8 cellular contexts compared by ENCODE assay signal in genomic region chr12:6469609-6470374, GRCh38. TPM values are rescaled to one million over a fixed set of nuclear protein-coding genes. Genes with fewer than 3 reads are reported as not detected.
A peak's percentile ranks its signal among the peaks of the same experiment; 100 is the strongest.
DNase-seq lines count a peak whose midpoint lies in the region; ATAC-seq and TF ChIP-seq lines count a peak whose summit lies in the region.

No MANE protein-coding gene starts in this region.

- H3K27ac Mint-ChIP-seq in CD14-positive monocyte, result peak overlapping the region; percentile 60 to 98 (median 95)
- peak overlapping the region; percentile 95 to 97 for H3K27ac Mint-ChIP-seq in natural killer cell

- H3K4me3 Mint-ChIP-seq in CD14-positive monocyte, result peak overlapping the region; percentile 84 to 90
- peak overlapping the region; percentile 93 for H3K4me3 Mint-ChIP-seq in natural killer cell

- no peak for DNase-seq in CD14-positive monocyte (ENCODE audit: low spot score)
- DNase-seq in choroid plexus epithelial cell (ENCODE audit: low read depth), result no peak
- DNase-seq in natural killer cell, result no peak
- no peak for DNase-seq in AG08396 (ENCODE audit: low spot score)
- no peak for DNase-seq in SHP77 treated with DMSO at 0.1 percent for 48 hours (lab: John Stamatoyannopoulos, UW)
- DNase-seq in GOT3 (lab: John Stamatoyannopoulos, UW), result no peak
- DNase-seq in NCI-H1694 (lab: John Stamatoyannopoulos, UW), result no peak

- peaks cover 28 to 31% of the 10 kb centered on the region in 2 donors for H3K36me3 Mint-ChIP-seq in CD14-positive monocyte
- peaks cover 7% of the 10 kb centered on the region for H3K36me3 Mint-ChIP-seq in natural killer cell

- intact Hi-C loops in CD14-positive monocyte (cut with micrococcal nuclease) (loop anchor here (1.0 to 5.0 kb wide), 6 partner anchors 7 to 147 kb away; partner anchors contain the start of genes GAPDH (in 1 of the 2) and MRPL51 (in 1 of the 2)), natural killer cell (cut with micrococcal nuclease) (loop anchor here (1.0 to 2.0 kb wide), 3 partner anchors 17 to 65 kb away; partner anchors contain the start of genes GAPDH, NCAPD2 and TAPBPL)

- no peaks in the 10 kb centered on the region for H3K9me3 Mint-ChIP-seq in CD14-positive monocyte
- no peaks in the 10 kb centered on the region for H3K9me3 Mint-ChIP-seq in natural killer cell

- peak overlapping the region; percentile 71 for H3K27ac ChIP-seq in KOPT-K1 (ENCODE audit: low read depth, low read length, poor library complexity, severe bottlenecking)

- no peak for ATAC-seq in natural killer cell

- peak overlapping the region; percentile 87 for H3K4me3 ChIP-seq in choroid plexus epithelial cell (ENCODE audit: low read depth, low read length)

- H3K27me3 Mint-ChIP-seq in CD14-positive monocyte (ENCODE audit: low read depth in 3 of 3) (peaks cover under 1 to 2% (median 1%) of the 10 kb centered on the region in 3 donors), natural killer cell (ENCODE audit: low read depth in 2 of 2) (no peaks in the 10 kb centered on the region)

- H3K4me1 Mint-ChIP-seq in CD14-positive monocyte (peaks cover 44% of the 10 kb centered on the region), natural killer cell (peaks cover 43 to 56% of the 10 kb centered on the region in 2 donors)

- TF ChIP-seq CTCF in CD14-positive monocyte (IDR thresholded peaks at IDR 0.05), result no peak
- no peak for TF ChIP-seq CTCF in choroid plexus epithelial cell (conservative IDR thresholded peaks at IDR 0.05; ENCODE audit: low read depth, low read length)
- TF ChIP-seq CTCF in natural killer cell (IDR thresholded peaks at IDR 0.05), result no peak

- H3K9me3 ChIP-seq in KOPT-K1 (ENCODE audit: insufficient read depth, low read length, poor library complexity, severe bottlenecking), result no peaks in the 10 kb centered on the region

- H3K36me3 ChIP-seq in KOPT-K1 (ENCODE audit: insufficient read depth, low read length), result peaks cover 38% of the 10 kb centered on the region

RNA-seq across cellular contexts. Expression of gene VAMP1, which starts 0.7 kb away (rescaled TPM):
- under 1 TPM; 0.84 to 0.85 TPM for polyA plus RNA-seq in CD14-positive monocyte
- 10 to 100 TPM; 81.0 to 84.3 (median 83.8) TPM for total RNA-seq in natural killer cell

RNA-seq across cellular contexts. Expression of gene TAPBPL, which starts 17.9 kb away (rescaled TPM):
- polyA plus RNA-seq in CD14-positive monocyte, result 100 to 1,000 TPM in 1 of 2 donors, 10 to 100 TPM in 1; 91.8 to 145 TPM
- 10 to 100 TPM; 43.0 to 51.4 (median 46.9) TPM for total RNA-seq in natural killer cell

RNA-seq across cellular contexts. Expression of gene MRPL51, which starts 23.3 kb away (rescaled TPM):
- polyA plus RNA-seq in CD14-positive monocyte, result 100 to 1,000 TPM; 189 to 238 TPM
- 10 to 100 TPM; 32.8 to 48.3 (median 45.4) TPM for total RNA-seq in natural killer cell

RNA-seq across cellular contexts. Expression of gene NCAPD2, which starts 24.1 kb away (rescaled TPM):
- polyA plus RNA-seq in CD14-positive monocyte, result 1 to 10 TPM; 6.2 to 8.3 TPM
- 10 to 100 TPM; 38.8 to 53.1 (median 44.1) TPM for total RNA-seq in natural killer cell

RNA-seq across cellular contexts. Expression of gene CD27, which starts 25.0 kb away (rescaled TPM):
- 1 to 10 TPM in 1 of 2 donors, under 1 TPM in 1; 0.88 to 1.2 TPM for polyA plus RNA-seq in CD14-positive monocyte
- total RNA-seq in natural killer cell, result 10 to 100 TPM in 1 of 3 donors, 1 to 10 TPM in 2; 2.7 to 13.7 (median 3.1) TPM
